ENCODE assay signal across 28 cellular contexts in the genomic region with DNA sequence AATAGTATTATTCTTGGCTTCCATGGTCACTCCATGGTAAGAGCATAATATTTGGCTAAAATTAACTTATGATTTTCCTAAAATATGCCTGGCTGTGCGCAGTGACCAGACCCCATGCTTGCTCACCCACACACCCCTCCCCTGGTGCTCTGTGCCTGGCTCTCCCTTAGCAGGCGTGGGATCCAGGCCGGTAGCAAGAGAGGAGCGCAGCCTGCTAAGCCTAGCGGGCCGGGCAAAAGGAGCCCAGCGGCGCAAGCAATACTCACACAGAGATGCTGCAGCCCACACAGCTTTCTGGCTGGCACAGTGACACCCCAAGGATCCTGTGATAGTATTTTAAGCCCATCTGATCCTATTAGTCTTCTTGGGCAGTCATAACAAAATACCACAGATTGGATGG.
"Had no signal": no experiment of that assay in that cellular context is flagged by ENCODE, and none has a peak within 500 bp of the region (broad histone marks: within the 10 kb centered on the region; RNA-seq: fewer than 3 reads in every experiment).

No MANE protein-coding gene starts in this region.

- H3K4me1 ChIP-seq: body of pancreas, colonic mucosa, esophagus squamous epithelium, gastroesophageal sphincter, heart right ventricle had no signal

- ATAC-seq: activated CD4-positive, alpha-beta T cell treated with anti-CD3 and anti-CD28 coated beads for 36 hours; activated T-cell treated with anti-CD3 and anti-CD28 coated beads, Interleukin-2, amount 50 U/mL, for 72 hours; body of pancreas; gastroesophageal sphincter; heart right ventricle had no signal

- H3K27ac ChIP-seq: body of pancreas, colonic mucosa, epithelial cell of prostate, esophagus squamous epithelium, gastroesophageal sphincter, heart right ventricle had no signal

- H3K4me3 ChIP-seq: body of pancreas, colonic mucosa, esophagus squamous epithelium, gastroesophageal sphincter, heart right ventricle had no signal

- FAIRE-seq: endometrium, endothelial cell of umbilical vein had no signal

- DNase-seq: activated CD4-positive, alpha-beta memory T cell treated with anti-CD3 and anti-CD28 coated beads, Interleukin-2, amount 10 ng/mL, durations not matched to agents 7 days and 5 days; activated CD4-positive, alpha-beta T cell treated with anti-CD3 and anti-CD28 coated beads for 36 hours; activated CD4-positive, alpha-beta T cell treated with anti-CD3 and anti-CD28 coated beads, Interleukin-2, amount 10 ng/mL, durations not matched to agents 7 days and 5 days; activated CD4-positive, alpha-beta T cell treated with anti-CD3 and anti-CD28 coated beads, Interleukin-2, amount 50 U/mL, for 4 hours; activated CD4-positive, CD25-positive, alpha-beta regulatory T cell; activated CD4-positive, CD25-positive, alpha-beta regulatory T cell treated with anti-CD3 and anti-CD28 coated beads, Interleukin-2, amount 50 U/mL, for 72 hours; activated CD8-positive, alpha-beta memory T cell treated with anti-CD3 and anti-CD28 coated beads, Interleukin-2, amount 50 U/mL, for 48 hours; activated effector memory CD4-positive, alpha-beta T cell treated with Interleukin-2 at 50 U/mL for 16 hours; activated gamma-delta T cell treated with Interleukin-2 at 50 U/mL for 16 hours; activated naive CD4-positive, alpha-beta T cell treated with anti-CD3 and anti-CD28 coated beads, Interleukin-2, amount 50 U/mL, for 16 hours; activated naive CD4-positive, alpha-beta T cell treated with Interleukin-2 at 50 U/mL for 16 hours; activated T-cell treated with anti-CD3 and anti-CD28 coated beads for 4 hours; activated T-cell treated with anti-CD3 and anti-CD28 coated beads, Interleukin-2, amount 50 U/mL, for 24 hours; activated T-cell treated with anti-CD3 and anti-CD28 coated beads, Interleukin-2, amount 50 U/mL, for 72 hours; amygdala; aorta; body of pancreas; caudate nucleus; colonic mucosa; effector CD8-positive, alpha-beta T cell; esophagus squamous epithelium; foreskin melanocyte; heart right ventricle; T-helper 2 cell had no signal

- H3K36me3 ChIP-seq: colonic mucosa, esophagus squamous epithelium, gastroesophageal sphincter, heart right ventricle had no signal

- H3K27me3 ChIP-seq: body of pancreas, colonic mucosa, esophagus squamous epithelium, gastroesophageal sphincter, heart right ventricle had no signal

- H3K9me3 ChIP-seq: body of pancreas, colonic mucosa, gastroesophageal sphincter had no signal
